ENCODE assay signal across 9 cellular contexts in the genomic region with DNA sequence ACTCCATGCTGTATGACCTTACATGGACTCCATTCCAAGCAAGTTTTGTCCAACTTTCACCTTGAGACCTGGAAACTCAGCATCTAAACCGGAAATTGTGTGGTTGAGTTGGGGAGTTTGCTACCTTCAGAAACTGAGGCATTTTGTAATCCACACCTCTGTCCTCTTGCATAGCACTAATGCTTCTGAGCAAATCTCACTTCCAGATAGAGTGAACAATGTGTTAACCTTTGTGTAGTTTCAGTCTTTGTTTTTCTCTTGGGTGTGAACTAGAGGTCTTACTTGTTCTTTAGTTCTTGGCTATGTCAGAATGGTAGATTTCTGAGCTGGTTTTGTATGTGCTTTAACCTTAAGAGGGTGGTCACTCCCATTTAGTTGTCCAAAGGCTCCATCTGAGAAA. TPM values are rescaled to one million over a fixed set of nuclear protein-coding genes. Genes with fewer than 3 reads are reported as not detected.
"Had no signal": no experiment of that assay in that cellular context is flagged by ENCODE, and none has a peak within 500 bp of the region (broad histone marks: within the 10 kb centered on the region; RNA-seq: fewer than 3 reads in every experiment).

No MANE protein-coding gene starts in this region.

- H3K4me2 ChIP-seq: KMS-11 had no signal

- DNase-seq: GM23248, GOT3, H9, HCEC 1CT, Karpas-422, KBM-7 had no signal

- H3K4me3 ChIP-seq: GM23248 had no signal

- ATAC-seq: HepG2 had no signal

- H3K9ac ChIP-seq: GM23248, KMS-11 had no signal

- H2AFZ ChIP-seq: GM23248 had no signal

- H3K27ac ChIP-seq: GM23248, HL-60, KMS-11 had no signal

RNA-seq across cellular contexts. Expression of gene TCEAL2, which starts 48.1 kb away (rescaled TPM):
- total RNA-seq: GM23248, HepG2 had no signal
